Comparison of ENCODE assay signal across 8 cellular contexts in genomic region chr6:116100419-116101297, GRCh38. TPM values are rescaled to one million over a fixed set of nuclear protein-coding genes. Genes with fewer than 3 reads are reported as not detected.
A peak's percentile ranks its signal among the peaks of the same experiment; 100 is the strongest.
DNase-seq lines count a peak whose midpoint lies in the region; ATAC-seq and TF ChIP-seq lines count a peak whose summit lies in the region.

Gene NT5DC1, plus strand, starts transcription at chr6:116100853. Its CDS starts 78 bp downstream, at chr6:116100931.

- peak within 1 kb of the TSS; percentile 68 to 94 (median 86) for H3K4me3 ChIP-seq in heart left ventricle

- peak within 1 kb of the TSS; percentile 87 to 99 (median 96) for H3K27ac ChIP-seq in heart left ventricle

- H3K9me3 ChIP-seq in heart left ventricle: peaks cover 0 to 11% (median 0%) of the 10 kb centered on the region in 12 donors

- peak; percentile 46 for TF ChIP-seq CTCF in GM12872 (IDR thresholded peaks at IDR 0.05; ENCODE audit: insufficient read depth, low read depth, low read length)
- TF ChIP-seq CTCF in heart left ventricle (IDR thresholded peaks at IDR 0.05): peak in 9 of 12 donors; percentile 8 to 60 (median 35)

- DNase-seq in NAMALWA (ENCODE audit: low spot score) (peak; percentile 90), SW 1271 (lab: John Stamatoyannopoulos, UW) (peak; percentile 61 to 83), heart left ventricle (peak; percentile 81 to 92 (median 89)), posterior vena cava (ENCODE audit: low spot score) (peak; percentile 92), ureter (ENCODE audit: low spot score) (peak; percentile 88)
- peak; percentile 72 for DNase-seq in activated naive CD8-positive, alpha-beta T cell treated with anti-CD3 and anti-CD28 coated beads, Interleukin-2, amount 50 U/mL, for 16 hours (ENCODE audit: low read depth, low spot score)

- ATAC-seq in HG02571 (IDR thresholded peaks at IDR 0.05; ENCODE audit: unreplicated experiment): peak; percentile 85
- peak; percentile 88 to 97 (median 95) for ATAC-seq in heart left ventricle

- TF ChIP-seq POLR2A in heart left ventricle (IDR thresholded peaks at IDR 0.05): peak in 1 of 2 donors; percentile 78

- no peaks in the 10 kb centered on the region for H3K36me3 ChIP-seq in heart left ventricle

- intact Hi-C loops in heart left ventricle (cut with DNase I) (loop anchor here in 4 of 10 donors (1.0 to 2.0 kb wide), 4 partner anchors 88 to 92 kb away; no protein-coding TSS in a partner anchor), posterior vena cava (cut with DNase I) (loop anchor here in 1 of 2 donors (2.0 kb wide), 1 partner anchor 92 kb away; no protein-coding TSS in a partner anchor)

- H3K27me3 ChIP-seq in heart left ventricle: no peaks in the 10 kb centered on the region

- WGBS in heart left ventricle, 4 donors: 0 to 2% (median 1%) methylated on average over 34 to 87 of the region's 87 CpGs

- H3K4me1 ChIP-seq in heart left ventricle: peaks cover 0 to 45% (median 34%) of the 10 kb centered on the region in 12 donors

RNA-seq across cellular contexts. Expression of gene NT5DC1, which starts in this region (rescaled TPM):
- total RNA-seq in heart left ventricle: 10 to 100 TPM; 12.0 to 72.4 (median 51.3) TPM
- polyA plus RNA-seq in heart left ventricle: 10 to 100 TPM in 1 of 2 donors, 1 to 10 TPM in 1; 6.5 to 30.2 TPM
- total RNA-seq in posterior vena cava: 10 to 100 TPM; 37.5 to 38.1 TPM
- total RNA-seq in ureter: 41.6 TPM

Comparison
In these comparisons a context has a peak if more than half of its experiments do, and no peak if none do; other contexts are left out.
1. Peak in every context shown above with its lines: DNase-seq, ATAC-seq, H3K4me3 ChIP-seq and H3K27ac ChIP-seq.